ENCODE assay signal across 25 cellular contexts in the genomic region with DNA sequence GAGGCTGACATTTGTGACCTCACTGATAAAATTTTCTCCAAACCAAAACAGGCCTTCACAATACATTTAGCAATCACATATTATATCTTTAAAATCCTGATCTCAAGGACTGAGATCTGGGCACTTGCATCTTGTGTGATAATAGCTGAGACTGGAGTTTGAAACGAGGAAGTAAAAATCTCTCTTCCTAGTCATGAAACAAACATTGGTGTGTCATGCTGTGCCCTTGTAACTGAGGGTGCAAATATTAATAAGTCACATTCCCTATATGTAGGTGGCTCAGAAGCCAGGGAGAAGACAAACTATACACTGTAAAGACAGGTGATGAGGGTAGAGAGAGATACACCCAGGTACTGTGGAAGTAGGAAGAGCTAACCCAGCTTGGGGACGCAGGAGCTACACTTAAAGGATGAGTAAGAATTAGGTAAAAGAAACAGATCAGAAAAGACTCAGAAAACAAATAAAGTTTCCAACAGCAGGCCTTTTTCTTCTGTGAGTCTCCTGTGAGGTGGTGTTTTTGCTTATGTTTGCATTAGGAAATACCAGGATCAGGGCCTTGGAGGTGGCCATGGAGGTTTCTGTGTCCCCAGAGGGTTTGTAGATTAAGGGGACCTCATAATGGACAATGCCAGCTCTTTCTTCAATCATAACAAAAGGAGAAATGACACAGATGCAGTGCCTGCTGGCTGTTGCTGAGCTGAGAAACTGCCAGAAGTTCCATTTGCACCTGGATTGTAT.
DNase-seq lines count a peak whose midpoint lies in the region; ATAC-seq, FAIRE-seq and TF ChIP-seq lines count a peak whose summit lies in the region.
"Had no signal": no experiment of that assay in that cellular context is flagged by ENCODE, and none has a peak within 500 bp of the region (broad histone marks: within the 10 kb centered on the region; RNA-seq: fewer than 3 reads in every experiment).

No MANE protein-coding gene starts in this region.

- no peak overlapping the region for H3K4me2 ChIP-seq in mammary epithelial cell (ENCODE audit: insufficient read depth, low read depth, low read length)
- no peak overlapping the region for H3K4me2 ChIP-seq in Karpas-422 (ENCODE audit: low read depth, low read length, poor library complexity, severe bottlenecking)

- peak overlapping the region; percentile 54 for H2AFZ ChIP-seq in mammary epithelial cell (ENCODE audit: low read depth, low read length)
- no peak overlapping the region for H2AFZ ChIP-seq in Karpas-422 (ENCODE audit: low read length)

- no peaks in the 10 kb centered on the region for H3K27me3 ChIP-seq in mammary epithelial cell (ENCODE audit: insufficient read depth, low read length)
- no peaks in the 10 kb centered on the region for H3K27me3 ChIP-seq in breast epithelium
- no peaks in the 10 kb centered on the region for H3K27me3 ChIP-seq in bronchial epithelial cell (ENCODE audit: control insufficient read depth, insufficient read depth, low read length)
- peaks cover under 1% of the 10 kb centered on the region for H3K27me3 ChIP-seq in A673 (replicated peaks; ENCODE audit: insufficient read depth, low read depth, low read length, poor library complexity)
- H3K27me3 ChIP-seq in Karpas-422 (ENCODE audit: low read length), result no peaks in the 10 kb centered on the region
- H3K27me3 ChIP-seq: dorsolateral prefrontal cortex had no signal

- ATAC-seq in GM21786 (IDR thresholded peaks at IDR 0.05; ENCODE audit: unreplicated experiment), result no peak
- no peak for ATAC-seq in HG02852 (IDR thresholded peaks at IDR 0.05; ENCODE audit: unreplicated experiment)
- ATAC-seq: activated CD4-positive, alpha-beta T cell treated with anti-CD3 and anti-CD28 coated beads for 36 hours; activated CD8-positive, alpha-beta T cell treated with anti-CD3 and anti-CD28 coated beads, Interleukin-2, amount 10 ng/mL, durations not matched to agents 7 days and 5 days; natural killer cell had no signal

- BruUV-seq in mammary epithelial cell (replicated peaks; lab: Mats Ljungman, UMichigan) (no TSS peak), A673 (replicated peaks; lab: Mats Ljungman, UMichigan) (no TSS peak)

- H3K27ac ChIP-seq in mammary epithelial cell (ENCODE audit: insufficient read depth, low read depth, low read length), result peak overlapping the region; percentile 46
- no peak overlapping the region for H3K27ac ChIP-seq in breast epithelium
- H3K27ac ChIP-seq in A673 (ENCODE audit: low read depth, low read length, poor library complexity, severe bottlenecking), result no peak overlapping the region
- H3K27ac ChIP-seq in Karpas-422 (ENCODE audit: low read length), result no peak overlapping the region

- no peaks in the 10 kb centered on the region; the same call in 1 of the 2 replicates for H3K9me2 ChIP-seq in Karpas-422 (replicated peaks; ENCODE audit: insufficient read depth, low read length)

- WGBS in mammary epithelial cell (ENCODE audit: low coverage, missing lambda C conversion rate), result 56% methylated on average over 2 of the region's 2 CpGs

- H4K20me1 ChIP-seq in mammary epithelial cell (ENCODE audit: insufficient read depth, low read length) (no peaks in the 10 kb centered on the region), Karpas-422 (ENCODE audit: insufficient read depth, low read depth, low read length) (no peaks in the 10 kb centered on the region)

- in situ Hi-C loops in mammary epithelial cell (cut with MboI; ENCODE audit: low sequenced_read_pairs in 2 of 2), result no loop called here

- H3K36me3 ChIP-seq in mammary epithelial cell (ENCODE audit: insufficient read depth, low read length), result no peaks in the 10 kb centered on the region
- no peaks in the 10 kb centered on the region for H3K36me3 ChIP-seq in breast epithelium
- H3K36me3 ChIP-seq in bronchial epithelial cell (ENCODE audit: control insufficient read depth, insufficient read depth, low read length), result no peaks in the 10 kb centered on the region
- no peaks in the 10 kb centered on the region for H3K36me3 ChIP-seq in A673 (ENCODE audit: insufficient read depth, low read length, poor library complexity, severe bottlenecking)
- no peaks in the 10 kb centered on the region for H3K36me3 ChIP-seq in Karpas-422 (ENCODE audit: insufficient read depth, low read length)
- H3K36me3 ChIP-seq: HAP-1 had no signal

- CTCF ChIA-PET in mammary epithelial cell (lab: Charles Lee; ENCODE audit: low non-redundant PET), result no interaction called here
- CTCF ChIA-PET in A673 (lab: Charles Lee), result no interaction called here

- no peak for DNase-seq in mammary epithelial cell
- DNase-seq in breast epithelium (ENCODE audit: low spot score in 2 of 2), result no peak
- DNase-seq in bronchial epithelial cell (ENCODE audit: low read depth), result peak; percentile 61
- peak; percentile 0 for DNase-seq in glomerular visceral epithelial cell (ENCODE audit: extremely low spot score)
- DNase-seq in A673 (ENCODE audit: low spot score), result no peak
- no peak for DNase-seq in Karpas-422
- DNase-seq: 8988T; activated CD4-positive, alpha-beta T cell treated with anti-CD3 and anti-CD28 coated beads for 36 hours; activated CD8-positive, alpha-beta T cell treated with anti-CD3 and anti-CD28 coated beads, Interleukin-2, amount 10 ng/mL, durations not matched to agents 7 days and 5 days; activated effector memory CD4-positive, alpha-beta T cell treated with Interleukin-2 at 50 U/mL for 16 hours; AML-193; CD4-positive, alpha-beta T cell; dorsolateral prefrontal cortex; hypothalamus; KBM-7; natural killer cell; NCI-H1417 treated with DMSO at 0.1 percent for 48 hours; NCI-H2081 treated with DMSO at 0.1 percent for 48 hours; NCI-H446; NCI-H774; occipital lobe had no signal

- no peak for TF ChIP-seq CTCF in mammary epithelial cell (conservative IDR thresholded peaks at IDR 0.05 in 1 of 2, IDR thresholded peaks at IDR 0.05 in 1 of 2; ENCODE audit: extremely low read depth in 1 of 2, insufficient read depth in 1 of 2, low read depth in 1 of 2, low read length in 2 of 2)
- TF ChIP-seq CTCF in breast epithelium (IDR thresholded peaks at IDR 0.05), result no peak
- no peak for TF ChIP-seq CTCF in bronchial epithelial cell (IDR thresholded peaks at IDR 0.05; ENCODE audit: insufficient read depth, low read length, severe bottlenecking)
- TF ChIP-seq CTCF in A673 (conservative IDR thresholded peaks at IDR 0.05; ENCODE audit: low read depth, low read length), result no peak

- H3K79me2 ChIP-seq in mammary epithelial cell (ENCODE audit: insufficient read depth, low read length) (no peaks in the 10 kb centered on the region), Karpas-422 (ENCODE audit: low read length) (no peaks in the 10 kb centered on the region)

- dilution Hi-C loops in mammary epithelial cell (cut with HindIII; ENCODE audit: low sequenced_read_pairs), result no loop called here

- peaks cover 28% of the 10 kb centered on the region for H3K4me1 ChIP-seq in mammary epithelial cell (ENCODE audit: insufficient read depth, low read length)
- no peaks in the 10 kb centered on the region for H3K4me1 ChIP-seq in breast epithelium
- no peaks in the 10 kb centered on the region for H3K4me1 ChIP-seq in A673 (ENCODE audit: insufficient read depth, low read length, poor library complexity, severe bottlenecking)
- no peaks in the 10 kb centered on the region for H3K4me1 ChIP-seq in Karpas-422 (ENCODE audit: low read length)
- H3K4me1 ChIP-seq: HAP-1 had no signal

- H3K9ac ChIP-seq in mammary epithelial cell (ENCODE audit: insufficient read depth, low read length) (no peak overlapping the region), Karpas-422 (ENCODE audit: low read length) (no peak overlapping the region)

- intact Hi-C loops in mammary epithelial cell (cut with micrococcal nuclease), result no loop called here
- intact Hi-C loops in breast epithelium (cut with DNase I; ENCODE audit: low total_unique reads), result no loop called here
- intact Hi-C loops in A673 (cut with micrococcal nuclease; ENCODE audit: unreplicated experiment), result no loop called here

- H3K4me3 ChIP-seq in mammary epithelial cell (replicated peaks in 1 of 3; ENCODE audit: insufficient read depth in 1 of 3, low read depth in 2 of 3, low read length in 3 of 3) (no peak overlapping the region), breast epithelium (no peak overlapping the region), bronchial epithelial cell (ENCODE audit: low read depth, low read length) (no peak overlapping the region), A673 (ENCODE audit: low read depth, low read length, poor library complexity, severe bottlenecking) (no peak overlapping the region), Karpas-422 (ENCODE audit: low read length) (no peak overlapping the region)
- H3K4me3 ChIP-seq: dorsolateral prefrontal cortex, HAP-1 had no signal

- FAIRE-seq in bronchial epithelial cell (lab: Jason Lieb, UNC), result no peak
- FAIRE-seq: HTR-8/SVneo had no signal

- POLR2A ChIA-PET in A673 (lab: Charles Lee; ENCODE audit: low non-redundant PET), result no interaction called here

- H3K9me3 ChIP-seq in mammary epithelial cell (replicated peaks; ENCODE audit: insufficient read depth, low read length) (no peaks in the 10 kb centered on the region), breast epithelium (no peaks in the 10 kb centered on the region), A673 (ENCODE audit: low read depth, low read length, poor library complexity, severe bottlenecking) (no peaks in the 10 kb centered on the region), Karpas-422 (ENCODE audit: low read length) (no peaks in the 10 kb centered on the region)
- H3K9me3 ChIP-seq: HAP-1 had no signal

- no peak for TF ChIP-seq POLR2A in breast epithelium (IDR thresholded peaks at IDR 0.05)

Comparison
In these comparisons a context has a peak if more than half of its experiments do, and no peak if none do; other contexts are left out.
1. DNase-seq: peak in bronchial epithelial cell (single experiment) and glomerular visceral epithelial cell (single experiment); none in mammary epithelial cell (single experiment), breast epithelium (0 of 2), A673 (single experiment) and Karpas-422 (single experiment).